In the genomic region with DNA sequence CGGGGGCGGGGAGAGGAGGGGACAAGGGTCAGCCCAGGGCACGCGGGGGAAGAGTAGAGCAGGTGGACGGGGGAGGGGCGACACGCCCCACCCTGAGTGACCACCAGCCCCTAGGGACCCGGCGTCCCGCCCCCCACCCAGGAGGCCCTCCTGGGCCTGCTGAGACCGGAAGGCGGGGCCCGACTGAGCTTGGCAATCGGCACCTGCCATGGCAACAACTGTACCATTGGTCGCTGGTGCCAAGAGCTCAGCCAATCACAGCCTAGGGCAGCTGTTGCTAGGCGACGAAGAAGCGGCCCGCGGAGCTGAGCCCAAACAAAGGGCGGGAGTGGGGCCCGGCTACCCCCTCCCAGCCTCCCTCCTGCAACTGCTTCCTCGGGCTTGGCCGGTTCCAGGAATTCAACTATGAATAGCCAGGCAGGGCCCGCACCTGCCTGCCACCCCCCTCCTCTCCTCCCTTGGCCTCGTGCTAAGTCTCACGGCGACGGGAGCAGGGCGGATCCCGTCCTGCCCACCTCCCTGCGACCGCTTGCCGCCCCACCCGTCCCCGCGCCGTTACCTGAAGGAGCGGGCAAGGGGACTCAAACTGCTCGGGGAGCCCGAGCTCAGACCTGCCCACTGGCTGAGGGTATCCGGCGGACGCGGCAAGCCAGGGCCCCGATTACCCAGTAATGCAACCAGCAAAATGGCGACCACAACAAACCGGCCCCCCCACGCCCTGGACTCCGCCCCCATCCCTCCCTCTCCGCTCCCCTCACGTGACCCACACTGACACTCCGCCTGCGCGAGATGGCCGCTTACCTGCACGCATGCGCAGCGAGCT, we compare ENCODE assay signal across 8 cellular contexts.
DNase-seq lines count a peak whose midpoint lies in the region; ATAC-seq lines count a peak whose summit lies in the region.

A gene (minus strand): TSS at position 699 of the 823 bp plus-strand sequence. CDS start 2,295 bp downstream, outside the sequence.

- H3K4me3 ChIP-seq in skin epidermis = peak within 1 kb of the TSS; percentile 79 to 100 (median 87)

- ATAC-seq in GM18499 (IDR thresholded peaks at IDR 0.05; ENCODE audit: insufficient read depth, unreplicated experiment) = peak; percentile 60
- ATAC-seq in HG02884 (IDR thresholded peaks at IDR 0.05; ENCODE audit: unreplicated experiment) = peak; percentile 86

- peak within 1 kb of the TSS; percentile 64 to 96 (median 88) for H3K27ac ChIP-seq in skin epidermis

- peak; percentile 96 to 98 for DNase-seq in NCI-H2081 (lab: John Stamatoyannopoulos, UW)
- DNase-seq in activated CD4-positive, CD25-positive, alpha-beta regulatory T cell (lab: John Stamatoyannopoulos, UW) = peak; percentile 90 to 96 (median 92)
- DNase-seq in central memory CD4-positive, alpha-beta T cell = peak; percentile 97
- peak; percentile 98 for DNase-seq in iPS-NIHi7 (ENCODE audit: extremely low spot score)
- no peak for DNase-seq in RKO (ENCODE audit: low spot score)
